1 cellular context compared by ENCODE assay signal in genomic region chr9:137006116-137007003, GRCh38.
A peak's percentile ranks its signal among the peaks of the same experiment; 100 is the strongest.
TF ChIP-seq lines count a peak whose summit lies in the region.

No MANE protein-coding gene starts in this region.

TF ChIP-seq in HepG2, 621 proteins besides CTCF, POLR2A, EP300 and RAD21:
- TF ChIP-seq HNRNPL (IDR thresholded peaks at IDR 0.05; ENCODE audit: low read depth, low read length) = peak; percentile 60; the same call in 1 of the 2 replicates
- TF ChIP-seq SKI (IDR thresholded peaks at IDR 0.05; ENCODE audit: partially characterized antibody) = no peak
- no peak for TF ChIP-seq ZSCAN22 (CRISPR knock-in tag; IDR thresholded peaks at IDR 0.05)
